In the genomic region with DNA sequence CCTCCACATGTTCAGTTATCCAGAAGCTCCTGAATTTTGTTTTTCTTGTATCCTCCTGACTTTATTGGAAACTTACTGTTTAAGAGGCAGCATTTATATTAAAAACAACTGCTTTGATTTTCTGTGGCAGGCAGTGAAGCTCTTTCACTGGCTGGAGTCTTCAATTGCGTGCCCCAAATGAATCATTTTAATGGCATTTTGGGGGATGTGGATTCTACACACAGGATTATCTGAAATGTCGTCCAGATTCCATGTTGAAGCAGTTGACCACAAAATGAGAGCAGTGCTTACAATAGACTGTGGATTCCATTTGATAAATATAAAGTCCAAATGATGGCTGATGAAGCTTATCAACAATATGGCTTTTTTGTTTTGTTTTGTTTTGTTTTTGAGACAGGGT, we compare ENCODE assay signal across 15 cellular contexts. TPM values are rescaled to one million over a fixed set of nuclear protein-coding genes. Genes with fewer than 3 reads are reported as not detected.
DNase-seq lines count a peak whose midpoint lies in the region; TF ChIP-seq lines count a peak whose summit lies in the region.
"Had no signal": no experiment of that assay in that cellular context is flagged by ENCODE, and none has a peak within 500 bp of the region (broad histone marks: within the 10 kb centered on the region; RNA-seq: fewer than 3 reads in every experiment).

No MANE protein-coding gene starts in this region.

- H2AFZ ChIP-seq in mammary epithelial cell (ENCODE audit: low read depth, low read length) = peak overlapping the region; percentile 4

- H3K4me3 ChIP-seq in mammary epithelial cell (replicated peaks in 1 of 3; ENCODE audit: insufficient read depth in 1 of 3, low read depth in 2 of 3, low read length in 3 of 3) (no peak overlapping the region), breast epithelium (no peak overlapping the region), adipocyte (ENCODE audit: low read length) (no peak overlapping the region)
- H3K4me3 ChIP-seq: SK-N-MC had no signal

- H4K20me1 ChIP-seq in mammary epithelial cell (ENCODE audit: insufficient read depth, low read length) = no peaks in the 10 kb centered on the region

- no peak for TF ChIP-seq POLR2A in breast epithelium (IDR thresholded peaks at IDR 0.05)

- H3K9me3 ChIP-seq in mammary epithelial cell (replicated peaks; ENCODE audit: insufficient read depth, low read length) (no peaks in the 10 kb centered on the region), breast epithelium (no peaks in the 10 kb centered on the region), adipocyte (ENCODE audit: control insufficient read depth, low read length) (no peaks in the 10 kb centered on the region)
- H3K9me3 ChIP-seq: neutrophil had no signal

- DNase-seq in mammary epithelial cell (peak; percentile 14), breast epithelium (ENCODE audit: low spot score in 2 of 2) (no peak), adipocyte (ENCODE audit: low read depth) (peak; percentile 85), foreskin melanocyte (peak; percentile 75), RKO (ENCODE audit: low spot score) (no peak), NCI-H774 (lab: John Stamatoyannopoulos, UW) (no peak), middle frontal gyrus (ENCODE audit: extremely low spot score, low spot score) (no peak)
- DNase-seq in effector CD8-positive, alpha-beta T cell (lab: John Stamatoyannopoulos, UW) = no peak
- DNase-seq: activated CD8-positive, alpha-beta memory T cell treated with anti-CD3 and anti-CD28 coated beads for 24 hours; NCI-H2081; stimulated activated naive CD8-positive, alpha-beta T cell treated with anti-CD3 and anti-CD28 coated beads, Interleukin-15, amount 100 ng/mL, for 72 hours; WERI-Rb-1 had no signal

- TF ChIP-seq CTCF in mammary epithelial cell (conservative IDR thresholded peaks at IDR 0.05 in 1 of 2, IDR thresholded peaks at IDR 0.05 in 1 of 2; ENCODE audit: extremely low read depth in 1 of 2, insufficient read depth in 1 of 2, low read depth in 1 of 2, low read length in 2 of 2) (no peak), breast epithelium (IDR thresholded peaks at IDR 0.05) (no peak)

- in situ Hi-C loops in mammary epithelial cell (cut with MboI; ENCODE audit: low sequenced_read_pairs in 2 of 2) = no loop called here

- no peaks in the 10 kb centered on the region for H3K27me3 ChIP-seq in mammary epithelial cell (ENCODE audit: insufficient read depth, low read length)
- H3K27me3 ChIP-seq in breast epithelium = no peaks in the 10 kb centered on the region
- no peaks in the 10 kb centered on the region for H3K27me3 ChIP-seq in adipocyte (replicated peaks; ENCODE audit: control insufficient read depth, insufficient read depth, low read length)
- H3K27me3 ChIP-seq: neutrophil had no signal

- no TSS peak for BruUV-seq in mammary epithelial cell (replicated peaks; lab: Mats Ljungman, UMichigan)

- no peak overlapping the region for H3K4me2 ChIP-seq in mammary epithelial cell (ENCODE audit: insufficient read depth, low read depth, low read length)

- H3K9ac ChIP-seq in mammary epithelial cell (ENCODE audit: insufficient read depth, low read length) (no peak overlapping the region), adipocyte (ENCODE audit: low read length) (no peak overlapping the region)

- no peak overlapping the region for H3K27ac ChIP-seq in mammary epithelial cell (ENCODE audit: insufficient read depth, low read depth, low read length)
- H3K27ac ChIP-seq in breast epithelium = no peak overlapping the region
- H3K27ac ChIP-seq: 22Rv1, neutrophil, SK-N-MC, WERI-Rb-1 had no signal

- no peaks in the 10 kb centered on the region for H3K4me1 ChIP-seq in mammary epithelial cell (ENCODE audit: insufficient read depth, low read length)
- H3K4me1 ChIP-seq in breast epithelium = no peaks in the 10 kb centered on the region
- peaks cover 46% of the 10 kb centered on the region for H3K4me1 ChIP-seq in adipocyte (ENCODE audit: control insufficient read depth, insufficient read depth, low read length)

- CTCF ChIA-PET in mammary epithelial cell (lab: Charles Lee; ENCODE audit: low non-redundant PET) = no interaction called here

- intact Hi-C loops in mammary epithelial cell (cut with micrococcal nuclease) (no loop called here), breast epithelium (cut with DNase I; ENCODE audit: low total_unique reads) (no loop called here)

- H3K79me2 ChIP-seq in mammary epithelial cell (ENCODE audit: insufficient read depth, low read length) = no peaks in the 10 kb centered on the region

- 66% methylated on average over 2 of the region's 2 CpGs for WGBS in mammary epithelial cell (ENCODE audit: low coverage, missing lambda C conversion rate)

- dilution Hi-C loops in mammary epithelial cell (cut with HindIII; ENCODE audit: low sequenced_read_pairs) = no loop called here

- no peaks in the 10 kb centered on the region for H3K36me3 ChIP-seq in mammary epithelial cell (ENCODE audit: insufficient read depth, low read length)
- no peaks in the 10 kb centered on the region for H3K36me3 ChIP-seq in breast epithelium
- H3K36me3 ChIP-seq in adipocyte (ENCODE audit: control insufficient read depth, insufficient read depth, low read length, severe bottlenecking) = no peaks in the 10 kb centered on the region
- H3K36me3 ChIP-seq: neutrophil, WERI-Rb-1 had no signal

RNA-seq across cellular contexts. Expression of gene HIVEP1, which starts 41.0 kb away (rescaled TPM):
- total RNA-seq in mammary epithelial cell (10 to 100 TPM; 28.5 to 34.8 TPM), breast epithelium (10 to 100 TPM; 24.8 to 41.3 (median 27.2) TPM)
- 14.8 TPM for polyA plus RNA-seq in mammary epithelial cell
- polyA minus RNA-seq in mammary epithelial cell = 31.6 TPM

Comparison
In these comparisons a context has a peak if more than half of its experiments do, and no peak if none do; other contexts are left out.
1. DNase-seq: peak in mammary epithelial cell (single experiment), adipocyte (single experiment) and foreskin melanocyte (single experiment); none in breast epithelium (0 of 2), RKO (single experiment), effector CD8-positive, alpha-beta T cell (single experiment), NCI-H774 (single experiment) and middle frontal gyrus (single experiment).